In genomic region chr18:34345738-34346137, GRCh38 we compare ENCODE assay signal across 29 cellular contexts.
"Had no signal": no experiment of that assay in that cellular context is flagged by ENCODE, and none has a peak within 500 bp of the region (broad histone marks: within the 10 kb centered on the region; RNA-seq: fewer than 3 reads in every experiment).

No MANE protein-coding gene starts in this region.

- H3K4me1 ChIP-seq: neural progenitor cell, parathyroid adenoma, psoas muscle, right lobe of liver, sigmoid colon, spleen, tibial artery, transverse colon, upper lobe of right lung, vagina had no signal

- H3K27me3 ChIP-seq: neural progenitor cell, ovary, right lobe of liver, sigmoid colon, spleen, tibial artery, transverse colon, upper lobe of right lung, vagina had no signal

- ATAC-seq: naive thymus-derived CD8-positive, alpha-beta T cell; psoas muscle; right cardiac atrium; right lobe of liver; stimulated activated memory B cell treated with anti-CD40 and anti-IgM and Interleukin-4, amounts not matched to agents 10 μg/mL and 1 μg/mL and 100 μg/mL, for 72 hours; stimulated activated naive CD8-positive, alpha-beta T cell treated with anti-CD3 and anti-CD28 coated beads, Interleukin-15, amount 100 ng/mL, for 72 hours; stimulated activated naive CD8-positive, alpha-beta T cell treated with anti-CD3 and anti-CD28 coated beads, Interleukin-15, Interleukin-2, amounts not matched to agents 100 U/mL and 50 U/mL, for 24 hours; upper lobe of right lung had no signal

- H3K9me3 ChIP-seq: ovary, psoas muscle, right lobe of liver, sigmoid colon, thoracic aorta, tibial artery, transverse colon, upper lobe of right lung, vagina had no signal

- H3K27ac ChIP-seq: neural progenitor cell, ovary, parathyroid adenoma, psoas muscle, right lobe of liver, sigmoid colon, skin epidermis, spleen, thoracic aorta, tibial artery, transverse colon, upper lobe of right lung, vagina had no signal

- DNase-seq: naive B cell; naive thymus-derived CD8-positive, alpha-beta T cell; occipital lobe; ovary; posterior cingulate gyrus; psoas muscle; right cardiac atrium; right lobe of liver; sigmoid colon; spleen; stimulated activated CD4-positive, alpha-beta T cell treated with anti-CD3 and anti-CD28 coated beads, Interleukin-12 subunit alpha, Interleukin-12 subunit beta, amount 100 ng/mL, for 4 hours; stimulated activated CD4-positive, alpha-beta T cell treated with anti-CD3 and anti-CD28 coated beads, Interleukin-1b, Interleukin-23, amount 100 ng/mL, for 48 hours; stimulated activated CD4-positive, alpha-beta T cell treated with anti-CD3 and anti-CD28 coated beads, Interleukin-4, amount 100 ng/mL, for 1 hour; stimulated activated CD4-positive, alpha-beta T cell treated with anti-CD3 and anti-CD28 coated beads, Interleukin-4, amount 100 ng/mL, for 4 hours; stimulated activated CD8-positive, alpha-beta memory T cell treated with anti-CD3 and anti-CD28 coated beads, Interleukin-4, amount 100 ng/mL, for 48 hours; stimulated activated naive CD4-positive, alpha-beta T cell; stimulated activated naive CD8-positive, alpha-beta T cell treated with anti-CD3 and anti-CD28 coated beads, Interleukin-15, amount 100 ng/mL, for 72 hours; stimulated activated naive CD8-positive, alpha-beta T cell treated with anti-CD3 and anti-CD28 coated beads, Interleukin-15, Interleukin-2, amounts not matched to agents 100 U/mL and 50 U/mL, for 24 hours; tibial artery; transverse colon; upper lobe of right lung had no signal

- H3K36me3 ChIP-seq: neural progenitor cell, ovary, right lobe of liver, sigmoid colon, spleen, thoracic aorta, tibial artery, transverse colon, upper lobe of right lung, vagina had no signal

- H3K4me3 ChIP-seq: neural progenitor cell, ovary, psoas muscle, right lobe of liver, sigmoid colon, skin epidermis, smooth muscle cell, spleen, thoracic aorta, tibial artery, transverse colon, upper lobe of right lung, vagina had no signal

- FAIRE-seq: urothelium cell line had no signal
